Comparison of ENCODE assay signal across 20 cellular contexts in genomic region chr2:9657083-9657482, GRCh38. TPM values are rescaled to one million over a fixed set of nuclear protein-coding genes. Genes with fewer than 3 reads are reported as not detected.
DNase-seq lines count a peak whose midpoint lies in the region; ATAC-seq, FAIRE-seq and TF ChIP-seq lines count a peak whose summit lies in the region.
"Had no signal": no experiment of that assay in that cellular context is flagged by ENCODE, and none has a peak within 500 bp of the region (broad histone marks: within the 10 kb centered on the region; RNA-seq: fewer than 3 reads in every experiment).

No MANE protein-coding gene starts in this region.

- H3K27ac Mint-ChIP-seq in activated CD8-positive, alpha-beta memory T cell treated with anti-CD3 and anti-CD28 coated beads, Interleukin-2, amount 10 ng/mL, durations not matched to agents 7 days and 5 days: peak overlapping the region; percentile 87
- peak overlapping the region; percentile 93 to 95 for H3K27ac Mint-ChIP-seq in effector memory CD8-positive, alpha-beta T cell
- H3K27ac Mint-ChIP-seq: activated B cell treated with CpG ODN at 0.5 μM for 24 hours had no signal

- TF ChIP-seq CTCF in D721Med (IDR thresholded peaks at IDR 0.05; ENCODE audit: insufficient read depth, missing control alignments): no peak

- peaks cover 57% of the 10 kb centered on the region for H3K4me1 Mint-ChIP-seq in activated CD8-positive, alpha-beta memory T cell treated with anti-CD3 and anti-CD28 coated beads, Interleukin-2, amount 10 ng/mL, durations not matched to agents 7 days and 5 days
- H3K4me1 Mint-ChIP-seq in effector memory CD8-positive, alpha-beta T cell (ENCODE audit: low read depth in 2 of 2): peaks cover 28 to 35% of the 10 kb centered on the region in 2 donors

- peak overlapping the region; percentile 39 for H3K4me3 Mint-ChIP-seq in activated CD8-positive, alpha-beta memory T cell treated with anti-CD3 and anti-CD28 coated beads, Interleukin-2, amount 10 ng/mL, durations not matched to agents 7 days and 5 days
- H3K4me3 Mint-ChIP-seq in effector memory CD8-positive, alpha-beta T cell: peak overlapping the region; percentile 75 to 84
- H3K4me3 Mint-ChIP-seq: activated B cell treated with CpG ODN at 0.5 μM for 24 hours had no signal

- CTCF ChIA-PET in activated CD8-positive, alpha-beta memory T cell treated with anti-CD3 and anti-CD28 coated beads, Interleukin-2, amount 10 ng/mL, durations not matched to agents 7 days and 5 days (lab: Charles Lee): interaction anchor here (0.9 to 2.1 kb wide), 6 partner anchors 25 to 113 kb away, joined by 3 to 5 read pairs (median 4); partner anchors contain the start of genes ADAM17 and YWHAQ

- H3K9me3 Mint-ChIP-seq in activated CD8-positive, alpha-beta memory T cell treated with anti-CD3 and anti-CD28 coated beads, Interleukin-2, amount 10 ng/mL, durations not matched to agents 7 days and 5 days (ENCODE audit: low read depth): peaks cover 2% of the 10 kb centered on the region
- H3K9me3 Mint-ChIP-seq in effector memory CD8-positive, alpha-beta T cell: no peaks in the 10 kb centered on the region
- H3K9me3 Mint-ChIP-seq: activated B cell treated with CpG ODN at 0.5 μM for 24 hours had no signal

- peaks cover 9% of the 10 kb centered on the region for H3K27me3 Mint-ChIP-seq in activated CD8-positive, alpha-beta memory T cell treated with anti-CD3 and anti-CD28 coated beads, Interleukin-2, amount 10 ng/mL, durations not matched to agents 7 days and 5 days
- no peaks in the 10 kb centered on the region for H3K27me3 Mint-ChIP-seq in effector memory CD8-positive, alpha-beta T cell
- H3K27me3 Mint-ChIP-seq: activated B cell treated with CpG ODN at 0.5 μM for 24 hours had no signal

- no peak for DNase-seq in activated CD8-positive, alpha-beta memory T cell treated with anti-CD3 and anti-CD28 coated beads, Interleukin-2, amount 10 ng/mL, durations not matched to agents 7 days and 5 days
- no peak for DNase-seq in activated CD8-positive, alpha-beta memory T cell treated with anti-CD3 and anti-CD28 coated beads for 24 hours
- DNase-seq in RCC 7860 (ENCODE audit: low spot score) (peak; percentile 22), renal cortical epithelial cell (ENCODE audit: low read depth) (peak; percentile 73), D721Med (ENCODE audit: insufficient read length, low spot score) (no peak)
- DNase-seq in effector memory CD8-positive, alpha-beta T cell: no peak
- DNase-seq: activated B cell treated with CpG ODN at 0.5 μM for 24 hours; activated naive CD4-positive, alpha-beta T cell; amygdala; caudate nucleus; DMS153; GF-D8; left ventricle myocardium inferior; NCI-H1105 treated with DMSO at 0.1 percent for 48 hours; NCI-H2081 treated with DMSO at 0.1 percent for 48 hours; NCI-H510A treated with DMSO at 0.1 percent for 48 hours; retina; Right ventricle myocardium superior had no signal

- FAIRE-seq in RCC 7860 (lab: Jason Lieb, UNC) (no peak), D721Med (lab: Jason Lieb, UNC) (no peak)

- H3K36me3 Mint-ChIP-seq in activated CD8-positive, alpha-beta memory T cell treated with anti-CD3 and anti-CD28 coated beads, Interleukin-2, amount 10 ng/mL, durations not matched to agents 7 days and 5 days: peaks cover 9% of the 10 kb centered on the region
- peaks cover 12% of the 10 kb centered on the region for H3K36me3 Mint-ChIP-seq in effector memory CD8-positive, alpha-beta T cell (ENCODE audit: insufficient read depth)

- ATAC-seq in activated CD8-positive, alpha-beta memory T cell treated with anti-CD3 and anti-CD28 coated beads, Interleukin-2, amount 10 ng/mL, durations not matched to agents 7 days and 5 days: no peak
- no peak for ATAC-seq in effector memory CD8-positive, alpha-beta T cell (replicated peaks)
- ATAC-seq in GM18868 (IDR thresholded peaks at IDR 0.05; ENCODE audit: unreplicated experiment): no peak
- ATAC-seq in GM21529 (IDR thresholded peaks at IDR 0.05; ENCODE audit: unreplicated experiment): no peak

RNA-seq across cellular contexts. Expression of gene YWHAQ, which starts 26.3 kb away (rescaled TPM):
- 100 to 1,000 TPM; 300 to 316 TPM for total RNA-seq in activated CD8-positive, alpha-beta memory T cell treated with anti-CD3 and anti-CD28 coated beads, Interleukin-2, amount 10 ng/mL, durations not matched to agents 7 days and 5 days
- total RNA-seq in renal cortical epithelial cell: 414 and 525 TPM in 2 replicates

Comparison
In these comparisons a context has a peak if more than half of its experiments do, and no peak if none do; other contexts are left out.
1. DNase-seq: peak in RCC 7860 (single experiment) and renal cortical epithelial cell (single experiment); none in activated CD8-positive, alpha-beta memory T cell treated with anti-CD3 and anti-CD28 coated beads, Interleukin-2, amount 10 ng/mL, durations not matched to agents 7 days and 5 days (single experiment), activated CD8-positive, alpha-beta memory T cell treated with anti-CD3 and anti-CD28 coated beads for 24 hours (single experiment), effector memory CD8-positive, alpha-beta T cell (0 of 3) and D721Med (single experiment).